23 cellular contexts compared by ENCODE assay signal in the genomic region with DNA sequence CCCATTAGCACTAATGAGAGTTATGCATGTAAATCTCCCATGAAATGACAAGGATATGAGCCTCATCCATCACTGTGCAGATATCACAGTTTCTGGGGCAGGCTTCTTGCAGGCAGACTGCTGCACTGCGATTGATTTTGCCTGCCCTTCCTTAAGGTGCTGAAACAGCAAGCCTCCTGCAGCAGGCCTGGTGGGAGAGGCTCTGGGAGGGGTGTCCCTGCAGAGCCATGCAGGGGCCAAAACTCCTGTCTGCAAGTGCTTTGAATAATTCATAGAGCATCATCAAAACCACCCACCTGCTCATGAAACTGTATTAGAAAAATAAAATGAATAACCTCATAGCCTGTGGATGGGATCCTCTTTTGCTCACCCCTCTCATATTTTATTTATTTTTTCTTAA.
DNase-seq lines count a peak whose midpoint lies in the region; ATAC-seq and TF ChIP-seq lines count a peak whose summit lies in the region.
"Had no signal": no experiment of that assay in that cellular context is flagged by ENCODE, and none has a peak within 500 bp of the region (broad histone marks: within the 10 kb centered on the region; RNA-seq: fewer than 3 reads in every experiment).

No MANE protein-coding gene starts in this region.

- H3K4me3 ChIP-seq in heart right ventricle (no peak overlapping the region), GM23338 (no peak overlapping the region), esophagus muscularis mucosa (no peak overlapping the region)
- H3K4me3 ChIP-seq: A549; BLaER1 treated with 17β-estradiol and CSF1 and Interleukin-3, amounts not matched to agents 10 nM and 100 nM had no signal

- no peak overlapping the region for H3K4me2 ChIP-seq in GM23338
- H3K4me2 ChIP-seq: A549 had no signal

- no peaks in the 10 kb centered on the region for H3K9me3 ChIP-seq in heart right ventricle
- H3K9me3 ChIP-seq in esophagus muscularis mucosa = no peaks in the 10 kb centered on the region
- H3K9me3 ChIP-seq: A549, BE2C had no signal

- H3K27ac ChIP-seq in heart right ventricle = peak overlapping the region in 1 of 10 donors; percentile 40
- H3K27ac ChIP-seq in GM23338 (ENCODE audit: low read depth) = no peak overlapping the region
- H3K27ac ChIP-seq in caudate nucleus (ENCODE audit: low read depth, low read length) = peak overlapping the region; percentile 39
- no peak overlapping the region for H3K27ac ChIP-seq in esophagus muscularis mucosa (replicated peaks in 1 of 4)
- H3K27ac ChIP-seq: A549; BLaER1 treated with 17β-estradiol and CSF1 and Interleukin-3, amounts not matched to agents 10 nM and 100 nM had no signal

- peaks cover 5% of the 10 kb centered on the region for H3K27me3 Mint-ChIP-seq in GM23338 (ENCODE audit: insufficient read depth, low read depth, poor library complexity)

- no peaks in the 10 kb centered on the region for H3K9me3 Mint-ChIP-seq in GM23338
- H3K9me3 Mint-ChIP-seq: CD4-positive, alpha-beta T cell had no signal

- H3K4me3 Mint-ChIP-seq in GM23338 = no peak overlapping the region
- H3K4me3 Mint-ChIP-seq: CD14-positive monocyte; CD4-positive, alpha-beta T cell; CD8-positive, alpha-beta memory T cell had no signal

- H4K20me1 ChIP-seq in GM23338 (replicated peaks; ENCODE audit: insufficient read depth) = no peaks in the 10 kb centered on the region
- H4K20me1 ChIP-seq: BLaER1 treated with 17β-estradiol and CSF1 and Interleukin-3, amounts not matched to agents 10 nM and 100 nM had no signal

- no peak overlapping the region for H3K27ac Mint-ChIP-seq in GM23338
- H3K27ac Mint-ChIP-seq: CD14-positive monocyte; CD4-positive, alpha-beta T cell; CD8-positive, alpha-beta memory T cell had no signal

- H3K36me3 ChIP-seq in heart right ventricle (no peaks in the 10 kb centered on the region), GM23338 (ENCODE audit: insufficient read depth) (no peaks in the 10 kb centered on the region), esophagus muscularis mucosa (no peaks in the 10 kb centered on the region)
- H3K36me3 ChIP-seq: BE2C; BLaER1 treated with 17β-estradiol and CSF1 and Interleukin-3, amounts not matched to agents 10 nM and 100 nM had no signal

- TF ChIP-seq EP300 in esophagus muscularis mucosa (IDR thresholded peaks at IDR 0.05) = no peak

- H3K27me3 ChIP-seq in heart right ventricle (no peaks in the 10 kb centered on the region), GM23338 (ENCODE audit: insufficient read depth) (no peaks in the 10 kb centered on the region), esophagus muscularis mucosa (no peaks in the 10 kb centered on the region)
- H3K27me3 ChIP-seq: BE2C; BLaER1 treated with 17β-estradiol and CSF1 and Interleukin-3, amounts not matched to agents 10 nM and 100 nM had no signal

- H2AFZ ChIP-seq in GM23338 = peak overlapping the region; percentile 56; the same call in 1 of the 2 replicates

- no peak for TF ChIP-seq CTCF in heart right ventricle (IDR thresholded peaks at IDR 0.05)
- no peak for TF ChIP-seq CTCF in GM23338 (conservative IDR thresholded peaks at IDR 0.05; ENCODE audit: low read depth in 2 of 2)
- TF ChIP-seq CTCF in esophagus muscularis mucosa (IDR thresholded peaks at IDR 0.05) = no peak

- no peak for TF ChIP-seq POLR2A in esophagus muscularis mucosa (IDR thresholded peaks at IDR 0.05; ENCODE audit: low read depth)

- H3K9me2 ChIP-seq in GM23338 (ENCODE audit: insufficient read depth) = no peaks in the 10 kb centered on the region

- H3F3A ChIP-seq in GM23338 (replicated peaks; ENCODE audit: low read depth) = no peaks in the 10 kb centered on the region

- DNase-seq in Right ventricle myocardium superior (no peak), heart right ventricle (no peak), GM23338 (ENCODE audit: low spot score) (no peak), caudate nucleus (lab: John Stamatoyannopoulos, UW) (peak in 3 of 61 donors; percentile 20 to 47 (median 32)), esophagus muscularis mucosa (ENCODE audit: extremely low spot score) (peak; percentile 80), NCI-H345 treated with DMSO at 0.1 percent for 48 hours (lab: John Stamatoyannopoulos, UW; ENCODE audit: unreplicated experiment) (no peak), midbrain (lab: John Stamatoyannopoulos, UW) (no peak)
- DNase-seq in stimulated activated CD4-positive, alpha-beta T cell treated with anti-CD3 and anti-CD28 coated beads, Interleukin-12 subunit alpha, Interleukin-12 subunit beta, amount 100 ng/mL, for 4 hours = no peak
- DNase-seq: 8988T; ACHN; AML-193; BE2C; CD4-positive, alpha-beta T cell; CD8-positive, alpha-beta memory T cell; DMS53; DMS79 treated with DMSO at 0.1 percent for 48 hours; GF-D8; GOT3; H7; HCEC 1CT had no signal

- peaks cover 5% of the 10 kb centered on the region; the same call in 2 of the 3 replicates for H3K4me1 Mint-ChIP-seq in GM23338
- H3K4me1 Mint-ChIP-seq: CD14-positive monocyte; CD8-positive, alpha-beta memory T cell had no signal

- ATAC-seq in Right ventricle myocardium superior (ENCODE audit: poor library complexity) (peak; percentile 24), heart right ventricle (no peak), GM23338 (no peak)
- ATAC-seq: A549 had no signal

- no peaks in the 10 kb centered on the region; the same call in 1 of the 2 replicates for H3K79me2 ChIP-seq in GM23338 (replicated peaks; ENCODE audit: insufficient read depth)

- H3K36me3 Mint-ChIP-seq in GM23338 (ENCODE audit: low read depth) = no peaks in the 10 kb centered on the region
- H3K36me3 Mint-ChIP-seq: CD14-positive monocyte; CD8-positive, alpha-beta memory T cell had no signal

- intact Hi-C loops in Right ventricle myocardium superior (cut with DNase I) (no loop called here), heart right ventricle (cut with DNase I) (no loop called here), esophagus muscularis mucosa (cut with DNase I) (no loop called here)

- H3K4me1 ChIP-seq in heart right ventricle (peaks cover 0 to 8% (median 0%) of the 10 kb centered on the region in 9 donors), GM23338 (ENCODE audit: insufficient read depth) (no peaks in the 10 kb centered on the region; the same call in 1 of the 2 replicates), esophagus muscularis mucosa (peaks cover 0 to 5% (median 0%) of the 10 kb centered on the region in 4 donors)
- H3K4me1 ChIP-seq: A549, BE2C had no signal

- 60% methylated on average over 1 of the region's 1 CpG for WGBS in heart right ventricle, 2 donors
- WGBS in esophagus muscularis mucosa = 63% methylated on average over 1 of the region's 1 CpG

TF ChIP-seq in GM23338, 12 proteins besides CTCF, POLR2A, EP300 and RAD21:
- TF ChIP-seq, protein P1, sequence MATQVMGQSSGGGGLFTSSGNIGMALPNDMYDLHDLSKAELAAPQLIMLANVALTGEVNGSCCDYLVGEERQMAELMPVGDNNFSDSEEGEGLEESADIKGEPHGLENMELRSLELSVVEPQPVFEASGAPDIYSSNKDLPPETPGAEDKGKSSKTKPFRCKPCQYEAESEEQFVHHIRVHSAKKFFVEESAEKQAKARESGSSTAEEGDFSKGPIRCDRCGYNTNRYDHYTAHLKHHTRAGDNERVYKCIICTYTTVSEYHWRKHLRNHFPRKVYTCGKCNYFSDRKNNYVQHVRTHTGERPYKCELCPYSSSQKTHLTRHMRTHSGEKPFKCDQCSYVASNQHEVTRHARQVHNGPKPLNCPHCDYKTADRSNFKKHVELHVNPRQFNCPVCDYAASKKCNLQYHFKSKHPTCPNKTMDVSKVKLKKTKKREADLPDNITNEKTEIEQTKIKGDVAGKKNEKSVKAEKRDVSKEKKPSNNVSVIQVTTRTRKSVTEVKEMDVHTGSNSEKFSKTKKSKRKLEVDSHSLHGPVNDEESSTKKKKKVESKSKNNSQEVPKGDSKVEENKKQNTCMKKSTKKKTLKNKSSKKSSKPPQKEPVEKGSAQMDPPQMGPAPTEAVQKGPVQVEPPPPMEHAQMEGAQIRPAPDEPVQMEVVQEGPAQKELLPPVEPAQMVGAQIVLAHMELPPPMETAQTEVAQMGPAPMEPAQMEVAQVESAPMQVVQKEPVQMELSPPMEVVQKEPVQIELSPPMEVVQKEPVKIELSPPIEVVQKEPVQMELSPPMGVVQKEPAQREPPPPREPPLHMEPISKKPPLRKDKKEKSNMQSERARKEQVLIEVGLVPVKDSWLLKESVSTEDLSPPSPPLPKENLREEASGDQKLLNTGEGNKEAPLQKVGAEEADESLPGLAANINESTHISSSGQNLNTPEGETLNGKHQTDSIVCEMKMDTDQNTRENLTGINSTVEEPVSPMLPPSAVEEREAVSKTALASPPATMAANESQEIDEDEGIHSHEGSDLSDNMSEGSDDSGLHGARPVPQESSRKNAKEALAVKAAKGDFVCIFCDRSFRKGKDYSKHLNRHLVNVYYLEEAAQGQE (IDR thresholded peaks at IDR 0.05; ENCODE audit: unreplicated experiment) = no peak
- TF ChIP-seq POLR2AphosphoS5 (IDR thresholded peaks at IDR 0.05; ENCODE audit: low read depth) = no peak
- no peak for TF ChIP-seq NANOG (IDR thresholded peaks at IDR 0.05; ENCODE audit: borderline replicate concordance)
- TF ChIP-seq, protein P2, sequence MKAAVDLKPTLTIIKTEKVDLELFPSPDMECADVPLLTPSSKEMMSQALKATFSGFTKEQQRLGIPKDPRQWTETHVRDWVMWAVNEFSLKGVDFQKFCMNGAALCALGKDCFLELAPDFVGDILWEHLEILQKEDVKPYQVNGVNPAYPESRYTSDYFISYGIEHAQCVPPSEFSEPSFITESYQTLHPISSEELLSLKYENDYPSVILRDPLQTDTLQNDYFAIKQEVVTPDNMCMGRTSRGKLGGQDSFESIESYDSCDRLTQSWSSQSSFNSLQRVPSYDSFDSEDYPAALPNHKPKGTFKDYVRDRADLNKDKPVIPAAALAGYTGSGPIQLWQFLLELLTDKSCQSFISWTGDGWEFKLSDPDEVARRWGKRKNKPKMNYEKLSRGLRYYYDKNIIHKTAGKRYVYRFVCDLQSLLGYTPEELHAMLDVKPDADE (IDR thresholded peaks at IDR 0.05) = no peak
- no peak for TF ChIP-seq ZNF114 (CRISPR knock-in tag; IDR thresholded peaks at IDR 0.05)
- TF ChIP-seq EZH2 (IDR thresholded peaks at IDR 0.05; ENCODE audit: low read depth, unreplicated experiment) = no peak
- no peak for TF ChIP-seq EZH2phosphoT487 (IDR thresholded peaks at IDR 0.05; ENCODE audit: unreplicated experiment)
- TF ChIP-seq CREB1 (CRISPR knock-in tag; IDR thresholded peaks at IDR 0.05; ENCODE audit: low read depth) = no peak
- no peak for TF ChIP-seq STAT1 (IDR thresholded peaks at IDR 0.05; ENCODE audit: unreplicated experiment)
- no peak for TF ChIP-seq JUNB (IDR thresholded peaks at IDR 0.05; ENCODE audit: unreplicated experiment)
- no peak for TF ChIP-seq ZNF331 (CRISPR knock-in tag; IDR thresholded peaks at IDR 0.05; ENCODE audit: low read depth)
TF ChIP-seq in GM23338: peak in this region for 0.
